16 cellular contexts compared by ENCODE assay signal in the genomic region with DNA sequence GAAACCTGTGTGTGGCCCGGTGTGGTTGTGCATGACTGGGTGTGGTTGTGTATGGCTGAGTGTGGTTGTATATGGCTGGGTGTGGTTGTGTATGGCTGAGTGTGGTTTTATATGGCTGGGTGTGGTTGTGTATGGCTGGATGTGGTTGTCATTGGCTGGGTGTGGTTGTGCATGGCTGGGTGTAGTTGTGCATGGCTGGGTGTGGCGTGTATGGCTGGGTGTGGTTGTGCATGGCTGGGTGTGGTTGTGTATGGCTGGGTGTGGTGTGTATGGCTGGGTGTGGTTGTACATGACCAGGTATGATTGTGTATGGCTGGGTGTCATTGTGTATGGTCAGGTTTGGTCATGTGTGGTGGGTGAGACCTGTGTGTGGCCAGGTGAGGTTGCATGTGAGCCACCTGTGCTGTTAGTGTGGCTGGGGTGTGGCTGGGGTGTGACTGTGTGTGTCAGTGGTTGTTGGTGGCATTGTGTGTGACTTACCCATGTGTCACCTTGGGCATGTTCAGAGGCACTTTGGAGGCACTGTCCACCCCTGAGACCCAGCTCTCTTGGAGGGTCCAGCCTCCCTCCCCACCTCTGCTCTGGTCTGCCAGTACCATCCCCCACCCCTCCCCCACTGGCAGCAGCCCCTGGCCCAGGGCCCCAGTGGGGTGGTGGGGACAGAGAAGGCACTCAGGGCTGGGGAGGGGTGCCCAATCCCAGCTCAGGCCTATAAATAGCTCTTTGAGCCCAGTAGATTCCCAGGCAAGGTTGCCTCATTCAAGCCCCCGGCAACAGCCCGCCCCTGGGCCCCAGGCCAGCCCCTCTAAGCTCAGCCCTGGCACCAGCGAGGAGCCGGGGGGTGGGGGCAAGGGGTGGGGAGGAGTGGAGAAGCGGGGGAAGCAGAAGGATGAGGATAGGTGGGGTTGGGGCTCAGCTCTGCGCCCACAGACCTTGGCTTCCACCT. TPM values are rescaled to one million over a fixed set of nuclear protein-coding genes. Genes with fewer than 3 reads are reported as not detected.
DNase-seq lines count a peak whose midpoint lies in the region; TF ChIP-seq lines count a peak whose summit lies in the region.
"Had no signal": no experiment of that assay in that cellular context is flagged by ENCODE, and none has a peak within 500 bp of the region (broad histone marks: within the 10 kb centered on the region; RNA-seq: fewer than 3 reads in every experiment).

No MANE protein-coding gene starts in this region.

- H3K36me3 Mint-ChIP-seq in activated CD4-positive, alpha-beta T cell treated with anti-CD3 and anti-CD28 coated beads, Interleukin-2, amount 10 ng/mL, durations not matched to agents 24 days and 14 days (ENCODE audit: low read depth) = peaks cover 3% of the 10 kb centered on the region
- H3K36me3 Mint-ChIP-seq: T-cell had no signal

- H3K27ac Mint-ChIP-seq in activated CD4-positive, alpha-beta T cell treated with anti-CD3 and anti-CD28 coated beads, Interleukin-2, amount 10 ng/mL, durations not matched to agents 24 days and 14 days = no peak overlapping the region
- H3K27ac Mint-ChIP-seq: activated T-helper 2 cell treated with anti-CD3 and anti-CD28 coated beads, Interferon-gamma antibody, Interleukin-2, Interleukin-4, amounts not matched to agents 10 μg/mL and 5 μg/mL and 100 μg/mL, durations not matched to agents 14 hours and 24 hours and 36 hours had no signal

- peaks cover 21% of the 10 kb centered on the region for H3K4me1 Mint-ChIP-seq in activated CD4-positive, alpha-beta T cell treated with anti-CD3 and anti-CD28 coated beads, Interleukin-2, amount 10 ng/mL, durations not matched to agents 24 days and 14 days

- intact Hi-C loops in activated CD4-positive, alpha-beta T cell treated with anti-CD3 and anti-CD28 coated beads, Interleukin-2, amount 10 ng/mL, durations not matched to agents 24 days and 14 days (cut with micrococcal nuclease) = no loop called here

- no peak for DNase-seq in activated CD4-positive, alpha-beta T cell treated with anti-CD3 and anti-CD28 coated beads, Interleukin-2, amount 10 ng/mL, durations not matched to agents 24 days and 14 days
- no peak for DNase-seq in activated CD4-positive, alpha-beta T cell treated with anti-CD3 and anti-CD28 coated beads, Interleukin-2, amount 50 U/mL, for 1 hour
- peak; percentile 25 for DNase-seq in epithelial cell of esophagus (ENCODE audit: low read depth)
- peak; percentile 58 for DNase-seq in putamen (ENCODE audit: low spot score)
- DNase-seq in CD1c-positive myeloid dendritic cell (ENCODE audit: extremely low spot score) = no peak
- DNase-seq in NCI-H146 (lab: John Stamatoyannopoulos, UW) = no peak
- DNase-seq: activated CD4-positive, alpha-beta T cell treated with anti-CD3 and anti-CD28 coated beads for 1 hour; GOT3; NCI-H1694; NCI-H526 treated with DMSO at 0.1 percent for 48 hours; psoas muscle; T-cell had no signal

- no peak overlapping the region for H3K4me3 ChIP-seq in epithelial cell of esophagus (ENCODE audit: low read length)
- H3K4me3 ChIP-seq: psoas muscle had no signal

- TF ChIP-seq CTCF in epithelial cell of esophagus (IDR thresholded peaks at IDR 0.05; ENCODE audit: insufficient read depth, low read depth, low read length, missing control alignments) = no peak

- H3K4me3 Mint-ChIP-seq in activated CD4-positive, alpha-beta T cell treated with anti-CD3 and anti-CD28 coated beads, Interleukin-2, amount 10 ng/mL, durations not matched to agents 24 days and 14 days = peak overlapping the region; percentile 0

- H3K9me3 Mint-ChIP-seq in activated CD4-positive, alpha-beta T cell treated with anti-CD3 and anti-CD28 coated beads, Interleukin-2, amount 10 ng/mL, durations not matched to agents 24 days and 14 days = peaks cover 8% of the 10 kb centered on the region
- H3K9me3 Mint-ChIP-seq: activated T-helper 2 cell treated with anti-CD3 and anti-CD28 coated beads, Interferon-gamma antibody, Interleukin-2, Interleukin-4, amounts not matched to agents 10 μg/mL and 5 μg/mL and 100 μg/mL, durations not matched to agents 14 hours and 24 hours and 36 hours; T-cell had no signal

- H3K27me3 Mint-ChIP-seq in activated CD4-positive, alpha-beta T cell treated with anti-CD3 and anti-CD28 coated beads, Interleukin-2, amount 10 ng/mL, durations not matched to agents 24 days and 14 days = peaks cover 17% of the 10 kb centered on the region

RNA-seq across cellular contexts. Expression of gene NCAN, which starts 3.8 kb away (rescaled TPM):
- 0.02 TPM in 1 of 2 replicates, not detected in the other for total RNA-seq in activated CD4-positive, alpha-beta T cell treated with anti-CD3 and anti-CD28 coated beads, Interleukin-2, amount 10 ng/mL, durations not matched to agents 24 days and 14 days
- total RNA-seq: A172; activated T-helper 2 cell treated with anti-CD3 and anti-CD28 coated beads, Interferon-gamma antibody, Interleukin-2, Interleukin-4, amounts not matched to agents 10 μg/mL and 5 μg/mL and 100 μg/mL, durations not matched to agents 14 hours and 24 hours and 36 hours; fibroblast of villous mesenchyme; LHCN-M2; psoas muscle had no signal

RNA-seq across cellular contexts. Expression of gene NR2C2AP, which starts 4.7 kb away (rescaled TPM):
- 48.3 and 52.3 TPM in 2 replicates for total RNA-seq in activated CD4-positive, alpha-beta T cell treated with anti-CD3 and anti-CD28 coated beads, Interleukin-2, amount 10 ng/mL, durations not matched to agents 24 days and 14 days

RNA-seq across cellular contexts. Expression of gene RFXANK, which starts 15.9 kb away (rescaled TPM):
- 111 and 113 TPM in 2 replicates for total RNA-seq in activated CD4-positive, alpha-beta T cell treated with anti-CD3 and anti-CD28 coated beads, Interleukin-2, amount 10 ng/mL, durations not matched to agents 24 days and 14 days

RNA-seq across cellular contexts. Expression of gene BORCS8, which starts 16.0 kb away (rescaled TPM):
- total RNA-seq in activated CD4-positive, alpha-beta T cell treated with anti-CD3 and anti-CD28 coated beads, Interleukin-2, amount 10 ng/mL, durations not matched to agents 24 days and 14 days = 34.8 and 38.9 TPM in 2 replicates

RNA-seq across cellular contexts. Expression of gene MEF2B, which starts 37.8 kb away (rescaled TPM):
- 2.9 and 3.0 TPM in 2 replicates for total RNA-seq in activated CD4-positive, alpha-beta T cell treated with anti-CD3 and anti-CD28 coated beads, Interleukin-2, amount 10 ng/mL, durations not matched to agents 24 days and 14 days
- total RNA-seq: A172, fibroblast of villous mesenchyme had no signal

Comparison
In these comparisons a context has a peak if more than half of its experiments do, and no peak if none do; other contexts are left out.
1. DNase-seq: peak in epithelial cell of esophagus (single experiment) and putamen (single experiment); none in activated CD4-positive, alpha-beta T cell treated with anti-CD3 and anti-CD28 coated beads, Interleukin-2, amount 10 ng/mL, durations not matched to agents 24 days and 14 days (single experiment), activated CD4-positive, alpha-beta T cell treated with anti-CD3 and anti-CD28 coated beads, Interleukin-2, amount 50 U/mL, for 1 hour (single experiment), CD1c-positive myeloid dendritic cell (single experiment) and NCI-H146 (single experiment).